Comparison of ENCODE assay signal across 8 cellular contexts in the genomic region with DNA sequence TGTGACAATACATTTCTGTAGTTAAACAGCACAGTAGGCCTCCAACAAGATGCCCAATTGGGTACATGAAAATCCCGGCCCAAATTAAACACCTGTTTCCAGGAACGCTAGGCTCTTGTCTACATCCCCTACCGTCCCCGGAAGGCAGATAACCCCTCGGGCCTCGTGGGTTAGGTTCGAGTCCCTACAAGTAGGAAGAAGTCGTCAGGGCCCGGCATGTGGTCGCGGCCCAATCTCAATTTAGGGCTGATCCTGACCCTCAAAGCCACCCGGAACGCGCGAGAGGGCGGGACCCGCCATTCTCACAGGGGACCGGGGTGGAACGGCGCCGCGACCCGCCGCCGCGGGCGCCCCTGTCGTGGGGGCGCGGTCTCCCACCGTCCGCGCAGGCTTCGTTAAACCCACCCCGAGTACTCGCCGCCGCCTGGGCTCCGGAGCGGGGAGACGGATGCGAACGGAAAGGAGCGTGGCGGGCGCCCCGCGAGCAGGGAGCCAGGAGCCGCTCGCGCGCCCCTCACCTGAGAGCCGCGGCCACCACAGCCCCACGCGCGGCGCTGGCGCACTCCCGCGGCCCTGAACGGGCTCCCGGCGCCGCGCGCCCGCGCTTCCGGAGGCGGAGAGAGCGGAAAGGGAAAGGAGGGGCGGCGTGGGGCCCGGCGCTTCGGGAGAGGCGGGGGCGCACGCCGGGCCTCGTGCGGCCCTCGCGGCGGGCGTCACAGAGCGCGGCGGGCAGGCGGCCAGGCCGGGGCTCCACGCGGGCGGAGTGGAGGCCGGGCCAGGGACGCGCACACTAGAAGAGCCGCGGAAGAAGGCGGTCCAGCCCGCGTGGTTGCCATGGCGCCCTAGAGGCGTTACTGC. TPM values are rescaled to one million over a fixed set of nuclear protein-coding genes. Genes with fewer than 3 reads are reported as not detected.
DNase-seq lines count a peak whose midpoint lies in the region; ATAC-seq and TF ChIP-seq lines count a peak whose summit lies in the region.

Gene CFAP97 (minus strand): TSS at position 621 of the 858 bp plus-strand sequence. CDS start 12,804 bp downstream, outside the sequence.

- DNase-seq in AG04450 (ENCODE audit: low read depth, low spot score) (peak; percentile 77), NCI-H345 treated with DMSO at 0.1 percent for 48 hours (lab: John Stamatoyannopoulos, UW; ENCODE audit: unreplicated experiment) (peak; percentile 40)
- DNase-seq in activated CD4-positive, alpha-beta T cell treated with anti-CD3 and anti-CD28 coated beads for 4 hours, result peak; percentile 79 to 84
- peak; percentile 52 to 53 for DNase-seq in stimulated activated CD4-positive, alpha-beta T cell treated with anti-CD3 and anti-CD28 coated beads, Interleukin-1b, Interleukin-23, amount 100 ng/mL, for 1 hour (ENCODE audit: low read depth in 2 of 2)

- peak within 1 kb of the TSS; percentile 68 for H3K4me3 ChIP-seq in AG04450 (ENCODE audit: low read depth, low read length)

- no peak for TF ChIP-seq CTCF in AG04450 (IDR thresholded peaks at IDR 0.05; ENCODE audit: low read depth, low read length)

- TF ChIP-seq POLR2A in GM18526 (IDR thresholded peaks at IDR 0.05; ENCODE audit: extremely low read depth, insufficient read length), result peak; percentile 65

- H3K27me3 ChIP-seq in AG04450 (ENCODE audit: control insufficient read depth, insufficient read depth, low read length) (no peaks in the 10 kb centered on the region), layer of hippocampus (ENCODE audit: control insufficient read depth, insufficient read depth, low read length) (no peaks in the 10 kb centered on the region)

- no peaks in the 10 kb centered on the region for H3K9me3 ChIP-seq in AG04450 (ENCODE audit: control insufficient read depth, insufficient read depth, low read length)

- CTCF ChIA-PET in AG04450 (lab: Charles Lee), result interaction anchor here (8.1 kb wide), 1 partner anchor 19 kb away, joined by 66 read pairs; no protein-coding TSS in a partner anchor

- ATAC-seq in HG03064 (IDR thresholded peaks at IDR 0.05; ENCODE audit: low read depth, unreplicated experiment), result peak; percentile 72

- H3K27ac ChIP-seq in AG04450 (ENCODE audit: low read depth, low read length), result peak within 1 kb of the TSS; percentile 47
- peak within 1 kb of the TSS; percentile 90 for H3K27ac ChIP-seq in cingulate gyrus (ENCODE audit: low read depth, low read length)
- H3K27ac ChIP-seq in layer of hippocampus (ENCODE audit: low read depth, low read length), result peak within 1 kb of the TSS; percentile 95

- POLR2A ChIA-PET in AG04450 (lab: Yijun Ruan, JAX), result no interaction called here

RNA-seq across cellular contexts. Expression of gene CFAP97, which starts in this region (rescaled TPM):
- polyA plus RNA-seq in AG04450 (2011; rRNA removed), result 33.5 and 51.1 TPM in 2 replicates
- 15.3 and 24.3 TPM in 2 replicates for polyA minus RNA-seq in AG04450 (2011; rRNA and poly(A)+ RNA removed)

Comparison
In these comparisons a context has a peak if more than half of its experiments do, and no peak if none do; other contexts are left out.
1. Peak in every context shown above with its lines: DNase-seq, ATAC-seq, H3K4me3 ChIP-seq and H3K27ac ChIP-seq.